ENCODE assay signal across 11 cellular contexts in genomic region chr2:3403587-3404334, GRCh38.
DNase-seq lines count a peak whose midpoint lies in the region; ATAC-seq and TF ChIP-seq lines count a peak whose summit lies in the region.
"Had no signal": no experiment of that assay in that cellular context is flagged by ENCODE, and none has a peak within 500 bp of the region (broad histone marks: within the 10 kb centered on the region; RNA-seq: fewer than 3 reads in every experiment).

No MANE protein-coding gene starts in this region.

- TF ChIP-seq CTCF in GM12864 (IDR thresholded peaks at IDR 0.05; ENCODE audit: low read depth, low read length, missing control alignments) = no peak

- DNase-seq in GM12864 (ENCODE audit: low read depth) (peak; percentile 70), NCI-H1436 (lab: John Stamatoyannopoulos, UW) (no peak), NCI-H524 treated with DMSO at 0.1 percent for 48 hours (lab: John Stamatoyannopoulos, UW) (no peak), NCI-H345 (lab: John Stamatoyannopoulos, UW) (no peak), retina (no peak)
- DNase-seq: cerebellar nuclear complex, foreskin melanocyte had no signal

- no peak overlapping the region for H3K4me3 ChIP-seq in GM12864 (ENCODE audit: low read depth, low read length)

- ATAC-seq in GM19328 (IDR thresholded peaks at IDR 0.05; ENCODE audit: unreplicated experiment) (peak; percentile 98), HG02759 (IDR thresholded peaks at IDR 0.05; ENCODE audit: unreplicated experiment) (peak; percentile 96), HG03520 (IDR thresholded peaks at IDR 0.05; ENCODE audit: unreplicated experiment) (peak; percentile 99)
- ATAC-seq: stimulated activated effector memory CD8-positive, alpha-beta T cell treated with anti-CD3 and anti-CD28 coated beads, Interleukin-12 subunit alpha, Interleukin-12 subunit beta, amount 100 ng/mL, for 72 hours had no signal
